In the genomic region with DNA sequence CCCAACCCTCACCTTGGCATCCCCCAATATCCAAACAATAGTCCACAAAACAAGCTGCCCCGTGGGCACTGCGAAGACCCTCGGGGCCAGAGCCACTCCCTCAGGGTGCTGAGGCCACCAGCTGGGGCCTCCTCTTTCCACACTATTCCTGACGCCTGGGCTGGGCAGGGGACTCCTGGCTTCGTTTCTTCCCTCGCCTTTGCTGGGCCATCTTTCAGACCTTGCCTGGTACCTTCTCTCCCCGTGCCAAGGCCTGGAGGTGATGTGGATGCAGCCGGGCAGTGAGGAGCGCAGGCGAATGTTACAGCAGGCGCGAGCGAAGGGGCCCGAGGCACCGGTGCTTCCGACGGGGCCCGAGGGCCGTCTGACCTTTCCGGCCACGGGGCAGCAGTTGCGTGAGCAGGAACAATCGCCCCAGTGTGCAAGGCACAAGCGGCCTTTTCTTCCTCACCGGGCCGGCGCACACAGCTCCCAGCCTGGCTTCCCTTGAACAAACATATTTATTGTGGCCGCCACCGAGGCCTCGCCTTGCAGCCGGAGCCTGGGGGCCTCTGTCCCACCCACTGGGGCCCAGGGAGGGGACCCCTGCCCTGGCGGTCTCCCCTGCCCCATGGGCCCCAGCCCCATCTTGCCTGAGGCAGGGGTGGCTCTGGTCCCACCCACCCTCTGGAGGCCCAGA, we compare ENCODE assay signal across 1 cellular context.
A peak's percentile ranks its signal among the peaks of the same experiment; 100 is the strongest.
TF ChIP-seq lines count a peak whose summit lies in the region.

No MANE protein-coding gene starts in this region.

TF ChIP-seq in HepG2, 621 proteins besides CTCF, POLR2A, EP300 and RAD21 (continued from another document and continues in another):
- TF ChIP-seq, protein P1, sequence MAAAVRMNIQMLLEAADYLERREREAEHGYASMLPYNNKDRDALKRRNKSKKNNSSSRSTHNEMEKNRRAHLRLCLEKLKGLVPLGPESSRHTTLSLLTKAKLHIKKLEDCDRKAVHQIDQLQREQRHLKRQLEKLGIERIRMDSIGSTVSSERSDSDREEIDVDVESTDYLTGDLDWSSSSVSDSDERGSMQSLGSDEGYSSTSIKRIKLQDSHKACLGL (CRISPR knock-in tag; IDR thresholded peaks at IDR 0.05) = peak; percentile 77
- TF ChIP-seq ZNF292 (CRISPR knock-in tag; IDR thresholded peaks at IDR 0.05; ENCODE audit: borderline replicate concordance, low read depth) (peak; percentile 90), CBX1 (IDR thresholded peaks at IDR 0.05; ENCODE audit: low read depth) (peak; percentile 52), RARA (CRISPR knock-in tag; IDR thresholded peaks at IDR 0.05) (peak; percentile 95), ZNF432 (CRISPR knock-in tag; IDR thresholded peaks at IDR 0.05; ENCODE audit: borderline replicate concordance) (no peak), NCOR1 (IDR thresholded peaks at IDR 0.05; ENCODE audit: borderline replicate concordance, low read length) (peak; percentile 74), ZBTB33 (CRISPR knock-in tag; IDR thresholded peaks at IDR 0.05) (peak; percentile 41; the same call in 1 of the 2 replicates), ZBTB7B (CRISPR knock-in tag; IDR thresholded peaks at IDR 0.05) (peak; percentile 100), CC2D1A (CRISPR knock-in tag; IDR thresholded peaks at IDR 0.05) (no peak), ZNF792 (CRISPR knock-in tag; IDR thresholded peaks at IDR 0.05) (peak; percentile 67), NAIF1 (CRISPR knock-in tag; IDR thresholded peaks at IDR 0.05; ENCODE audit: borderline replicate concordance) (no peak), KDM1A (CRISPR knock-in tag; IDR thresholded peaks at IDR 0.05) (peak; percentile 15; the same call in 1 of the 2 replicates), ZSCAN25 (CRISPR knock-in tag; IDR thresholded peaks at IDR 0.05) (peak; percentile 96), CREM (IDR thresholded peaks at IDR 0.05) (peak; percentile 56; the same call in 1 of the 2 replicates), CREM (CRISPR knock-in tag; IDR thresholded peaks at IDR 0.05) (no peak), BATF2 (CRISPR knock-in tag; IDR thresholded peaks at IDR 0.05) (no peak; the same call in 1 of the 2 replicates), ZNF577 (CRISPR knock-in tag; IDR thresholded peaks at IDR 0.05; ENCODE audit: borderline replicate concordance, low read depth) (no peak), GPBP1L1 (CRISPR knock-in tag; IDR thresholded peaks at IDR 0.05) (no peak), ZNF724P (CRISPR knock-in tag; IDR thresholded peaks at IDR 0.05; ENCODE audit: borderline replicate concordance) (no peak; the same call in 1 of the 2 replicates), PRPF4 (IDR thresholded peaks at IDR 0.05; ENCODE audit: low read depth, low read length, poor library complexity, severe bottlenecking) (no peak), MAZ (IDR thresholded peaks at IDR 0.05; ENCODE audit: borderline replicate concordance, low read depth, low read length) (0 out of 2 replicates have a peak, but pooled peaks have one; percentile 32), MAZ (CRISPR knock-in tag; IDR thresholded peaks at IDR 0.05; ENCODE audit: low read depth) (peak; percentile 76; the same call in 1 of the 2 replicates), SNAPC2 (CRISPR knock-in tag; IDR thresholded peaks at IDR 0.05) (no peak), MBNL3 (CRISPR knock-in tag; conservative IDR thresholded peaks at IDR 0.05) (no peak)
- TF ChIP-seq, protein P2, sequence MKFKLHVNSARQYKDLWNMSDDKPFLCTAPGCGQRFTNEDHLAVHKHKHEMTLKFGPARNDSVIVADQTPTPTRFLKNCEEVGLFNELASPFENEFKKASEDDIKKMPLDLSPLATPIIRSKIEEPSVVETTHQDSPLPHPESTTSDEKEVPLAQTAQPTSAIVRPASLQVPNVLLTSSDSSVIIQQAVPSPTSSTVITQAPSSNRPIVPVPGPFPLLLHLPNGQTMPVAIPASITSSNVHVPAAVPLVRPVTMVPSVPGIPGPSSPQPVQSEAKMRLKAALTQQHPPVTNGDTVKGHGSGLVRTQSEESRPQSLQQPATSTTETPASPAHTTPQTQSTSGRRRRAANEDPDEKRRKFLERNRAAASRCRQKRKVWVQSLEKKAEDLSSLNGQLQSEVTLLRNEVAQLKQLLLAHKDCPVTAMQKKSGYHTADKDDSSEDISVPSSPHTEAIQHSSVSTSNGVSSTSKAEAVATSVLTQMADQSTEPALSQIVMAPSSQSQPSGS (CRISPR knock-in tag; IDR thresholded peaks at IDR 0.05) = peak; percentile 80; the same call in 1 of the 2 replicates
- TF ChIP-seq, protein P3, sequence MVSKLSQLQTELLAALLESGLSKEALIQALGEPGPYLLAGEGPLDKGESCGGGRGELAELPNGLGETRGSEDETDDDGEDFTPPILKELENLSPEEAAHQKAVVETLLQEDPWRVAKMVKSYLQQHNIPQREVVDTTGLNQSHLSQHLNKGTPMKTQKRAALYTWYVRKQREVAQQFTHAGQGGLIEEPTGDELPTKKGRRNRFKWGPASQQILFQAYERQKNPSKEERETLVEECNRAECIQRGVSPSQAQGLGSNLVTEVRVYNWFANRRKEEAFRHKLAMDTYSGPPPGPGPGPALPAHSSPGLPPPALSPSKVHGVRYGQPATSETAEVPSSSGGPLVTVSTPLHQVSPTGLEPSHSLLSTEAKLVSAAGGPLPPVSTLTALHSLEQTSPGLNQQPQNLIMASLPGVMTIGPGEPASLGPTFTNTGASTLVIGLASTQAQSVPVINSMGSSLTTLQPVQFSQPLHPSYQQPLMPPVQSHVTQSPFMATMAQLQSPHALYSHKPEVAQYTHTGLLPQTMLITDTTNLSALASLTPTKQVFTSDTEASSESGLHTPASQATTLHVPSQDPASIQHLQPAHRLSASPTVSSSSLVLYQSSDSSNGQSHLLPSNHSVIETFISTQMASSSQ (IDR thresholded peaks at IDR 0.05; ENCODE audit: low read depth) = no peak
- TF ChIP-seq, protein P3 (CRISPR knock-in tag; IDR thresholded peaks at IDR 0.05; ENCODE audit: borderline replicate concordance) = no peak; the same call in none of the 2 replicates
- TF ChIP-seq, protein P4, sequence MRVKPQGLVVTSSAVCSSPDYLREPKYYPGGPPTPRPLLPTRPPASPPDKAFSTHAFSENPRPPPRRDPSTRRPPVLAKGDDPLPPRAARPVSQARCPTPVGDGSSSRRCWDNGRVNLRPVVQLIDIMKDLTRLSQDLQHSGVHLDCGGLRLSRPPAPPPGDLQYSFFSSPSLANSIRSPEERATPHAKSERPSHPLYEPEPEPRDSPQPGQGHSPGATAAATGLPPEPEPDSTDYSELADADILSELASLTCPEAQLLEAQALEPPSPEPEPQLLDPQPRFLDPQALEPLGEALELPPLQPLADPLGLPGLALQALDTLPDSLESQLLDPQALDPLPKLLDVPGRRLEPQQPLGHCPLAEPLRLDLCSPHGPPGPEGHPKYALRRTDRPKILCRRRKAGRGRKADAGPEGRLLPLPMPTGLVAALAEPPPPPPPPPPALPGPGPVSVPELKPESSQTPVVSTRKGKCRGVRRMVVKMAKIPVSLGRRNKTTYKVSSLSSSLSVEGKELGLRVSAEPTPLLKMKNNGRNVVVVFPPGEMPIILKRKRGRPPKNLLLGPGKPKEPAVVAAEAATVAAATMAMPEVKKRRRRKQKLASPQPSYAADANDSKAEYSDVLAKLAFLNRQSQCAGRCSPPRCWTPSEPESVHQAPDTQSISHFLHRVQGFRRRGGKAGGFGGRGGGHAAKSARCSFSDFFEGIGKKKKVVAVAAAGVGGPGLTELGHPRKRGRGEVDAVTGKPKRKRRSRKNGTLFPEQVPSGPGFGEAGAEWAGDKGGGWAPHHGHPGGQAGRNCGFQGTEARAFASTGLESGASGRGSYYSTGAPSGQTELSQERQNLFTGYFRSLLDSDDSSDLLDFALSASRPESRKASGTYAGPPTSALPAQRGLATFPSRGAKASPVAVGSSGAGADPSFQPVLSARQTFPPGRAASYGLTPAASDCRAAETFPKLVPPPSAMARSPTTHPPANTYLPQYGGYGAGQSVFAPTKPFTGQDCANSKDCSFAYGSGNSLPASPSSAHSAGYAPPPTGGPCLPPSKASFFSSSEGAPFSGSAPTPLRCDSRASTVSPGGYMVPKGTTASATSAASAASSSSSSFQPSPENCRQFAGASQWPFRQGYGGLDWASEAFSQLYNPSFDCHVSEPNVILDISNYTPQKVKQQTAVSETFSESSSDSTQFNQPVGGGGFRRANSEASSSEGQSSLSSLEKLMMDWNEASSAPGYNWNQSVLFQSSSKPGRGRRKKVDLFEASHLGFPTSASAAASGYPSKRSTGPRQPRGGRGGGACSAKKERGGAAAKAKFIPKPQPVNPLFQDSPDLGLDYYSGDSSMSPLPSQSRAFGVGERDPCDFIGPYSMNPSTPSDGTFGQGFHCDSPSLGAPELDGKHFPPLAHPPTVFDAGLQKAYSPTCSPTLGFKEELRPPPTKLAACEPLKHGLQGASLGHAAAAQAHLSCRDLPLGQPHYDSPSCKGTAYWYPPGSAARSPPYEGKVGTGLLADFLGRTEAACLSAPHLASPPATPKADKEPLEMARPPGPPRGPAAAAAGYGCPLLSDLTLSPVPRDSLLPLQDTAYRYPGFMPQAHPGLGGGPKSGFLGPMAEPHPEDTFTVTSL (CRISPR knock-in tag; IDR thresholded peaks at IDR 0.05; ENCODE audit: borderline replicate concordance) = peak; percentile 53; the same call in 1 of the 2 replicates
- TF ChIP-seq, protein P5, sequence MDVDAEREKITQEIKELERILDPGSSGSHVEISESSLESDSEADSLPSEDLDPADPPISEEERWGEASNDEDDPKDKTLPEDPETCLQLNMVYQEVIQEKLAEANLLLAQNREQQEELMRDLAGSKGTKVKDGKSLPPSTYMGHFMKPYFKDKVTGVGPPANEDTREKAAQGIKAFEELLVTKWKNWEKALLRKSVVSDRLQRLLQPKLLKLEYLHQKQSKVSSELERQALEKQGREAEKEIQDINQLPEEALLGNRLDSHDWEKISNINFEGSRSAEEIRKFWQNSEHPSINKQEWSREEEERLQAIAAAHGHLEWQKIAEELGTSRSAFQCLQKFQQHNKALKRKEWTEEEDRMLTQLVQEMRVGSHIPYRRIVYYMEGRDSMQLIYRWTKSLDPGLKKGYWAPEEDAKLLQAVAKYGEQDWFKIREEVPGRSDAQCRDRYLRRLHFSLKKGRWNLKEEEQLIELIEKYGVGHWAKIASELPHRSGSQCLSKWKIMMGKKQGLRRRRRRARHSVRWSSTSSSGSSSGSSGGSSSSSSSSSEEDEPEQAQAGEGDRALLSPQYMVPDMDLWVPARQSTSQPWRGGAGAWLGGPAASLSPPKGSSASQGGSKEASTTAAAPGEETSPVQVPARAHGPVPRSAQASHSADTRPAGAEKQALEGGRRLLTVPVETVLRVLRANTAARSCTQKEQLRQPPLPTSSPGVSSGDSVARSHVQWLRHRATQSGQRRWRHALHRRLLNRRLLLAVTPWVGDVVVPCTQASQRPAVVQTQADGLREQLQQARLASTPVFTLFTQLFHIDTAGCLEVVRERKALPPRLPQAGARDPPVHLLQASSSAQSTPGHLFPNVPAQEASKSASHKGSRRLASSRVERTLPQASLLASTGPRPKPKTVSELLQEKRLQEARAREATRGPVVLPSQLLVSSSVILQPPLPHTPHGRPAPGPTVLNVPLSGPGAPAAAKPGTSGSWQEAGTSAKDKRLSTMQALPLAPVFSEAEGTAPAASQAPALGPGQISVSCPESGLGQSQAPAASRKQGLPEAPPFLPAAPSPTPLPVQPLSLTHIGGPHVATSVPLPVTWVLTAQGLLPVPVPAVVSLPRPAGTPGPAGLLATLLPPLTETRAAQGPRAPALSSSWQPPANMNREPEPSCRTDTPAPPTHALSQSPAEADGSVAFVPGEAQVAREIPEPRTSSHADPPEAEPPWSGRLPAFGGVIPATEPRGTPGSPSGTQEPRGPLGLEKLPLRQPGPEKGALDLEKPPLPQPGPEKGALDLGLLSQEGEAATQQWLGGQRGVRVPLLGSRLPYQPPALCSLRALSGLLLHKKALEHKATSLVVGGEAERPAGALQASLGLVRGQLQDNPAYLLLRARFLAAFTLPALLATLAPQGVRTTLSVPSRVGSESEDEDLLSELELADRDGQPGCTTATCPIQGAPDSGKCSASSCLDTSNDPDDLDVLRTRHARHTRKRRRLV (CRISPR knock-in tag; IDR thresholded peaks at IDR 0.05) = peak; percentile 88
